In genomic region chr1:231930257-231930947, GRCh38 we compare ENCODE assay signal across 25 cellular contexts.
DNase-seq lines count a peak whose midpoint lies in the region; ATAC-seq and TF ChIP-seq lines count a peak whose summit lies in the region.
"Had no signal": no experiment of that assay in that cellular context is flagged by ENCODE, and none has a peak within 500 bp of the region (broad histone marks: within the 10 kb centered on the region; RNA-seq: fewer than 3 reads in every experiment).

No MANE protein-coding gene starts in this region.

- no peak overlapping the region for H2AK9ac ChIP-seq in IMR-90 (replicated peaks; ENCODE audit: low read depth, low read length, poor library complexity)

- H3K9ac ChIP-seq in IMR-90 (ENCODE audit: low read depth, low read length) (no peak overlapping the region), endodermal cell (ENCODE audit: extremely low read depth, low read length, poor library complexity, severe bottlenecking) (no peak overlapping the region), neuronal stem cell (ENCODE audit: low read depth, low read length, poor library complexity) (no peak overlapping the region)

- H2AFZ ChIP-seq in IMR-90 (replicated peaks; ENCODE audit: low read length, poor library complexity) (peak overlapping the region; percentile 29), neuronal stem cell (ENCODE audit: low read length) (no peak overlapping the region)

- no peak overlapping the region for H3K56ac ChIP-seq in IMR-90 (ENCODE audit: extremely low read depth, insufficient read depth, low read length)

- H3K4me2 ChIP-seq in IMR-90 (ENCODE audit: low read depth, low read length) = no peak overlapping the region
- no peak overlapping the region for H3K4me2 ChIP-seq in neuronal stem cell (ENCODE audit: insufficient read depth, low read length, poor library complexity, severe bottlenecking)

- no peak overlapping the region for H2BK120ac ChIP-seq in IMR-90 (ENCODE audit: low read depth, low read length)
- no peak overlapping the region for H2BK120ac ChIP-seq in neuronal stem cell (ENCODE audit: low read depth, low read length)

- H3K9me1 ChIP-seq in IMR-90 (ENCODE audit: insufficient read depth, low read length) = peaks cover 2% of the 10 kb centered on the region; the same call in 1 of the 2 replicates

- H3K4me1 ChIP-seq in IMR-90 (ENCODE audit: control insufficient read depth, insufficient read depth, low read length) = peaks cover 2% of the 10 kb centered on the region; the same call in 1 of the 2 replicates
- peaks cover 20% of the 10 kb centered on the region for H3K4me1 ChIP-seq in endodermal cell (ENCODE audit: control insufficient read depth, insufficient read depth, low read length)
- H3K4me1 ChIP-seq in neuronal stem cell (ENCODE audit: control insufficient read depth in 2 of 2, insufficient read depth in 1 of 2, low read depth in 1 of 2, low read length in 2 of 2) = peaks cover 9 to 43% of the 10 kb centered on the region in 2 donors

- CTCF ChIA-PET in IMR-90 (lab: Yijun Ruan, JAX) = interaction anchor here (1.2 kb wide), 1 partner anchor 41 kb away, joined by 3 read pairs; no protein-coding TSS in a partner anchor

- no peak for ATAC-seq in activated naive CD4-positive, alpha-beta T cell treated with anti-CD3 and anti-CD28 coated beads, Interleukin-2, amount 50 U/mL, for 72 hours
- no peak for ATAC-seq in IMR-90 (ENCODE audit: low read depth)
- ATAC-seq: stimulated activated memory B cell treated with anti-CD40 and anti-IgM and Interleukin-4, amounts not matched to agents 10 μg/mL and 1 μg/mL and 100 μg/mL, for 72 hours had no signal

- TF ChIP-seq POLR2A in IMR-90 (IDR thresholded peaks at IDR 0.05; ENCODE audit: low read depth, low read length) = no peak

- no peaks in the 10 kb centered on the region for H3K27me3 Mint-ChIP-seq in activated naive CD4-positive, alpha-beta T cell treated with anti-CD3 and anti-CD28 coated beads, Interleukin-2, amount 50 U/mL, for 24 hours
- H3K27me3 Mint-ChIP-seq in endodermal cell (ENCODE audit: insufficient read depth) = peaks cover 2% of the 10 kb centered on the region
- H3K27me3 Mint-ChIP-seq: CD4-positive, CD25-positive, alpha-beta regulatory T cell had no signal

- H4K8ac ChIP-seq in IMR-90 (ENCODE audit: low read depth in 2 of 2, low read length in 2 of 2) (0 out of 4 replicates have a peak overlapping the region, but pooled peaks of 1 of the 2 experiments have one; percentile 16), neuronal stem cell (ENCODE audit: low read depth, low read length) (no peak overlapping the region)

- H3K79me1 ChIP-seq in IMR-90 (ENCODE audit: low read depth in 1 of 2, low read length in 2 of 2) (no peaks in the 10 kb centered on the region), neuronal stem cell (ENCODE audit: low read depth, low read length) (no peaks in the 10 kb centered on the region)

- H3K9me3 Mint-ChIP-seq in activated naive CD4-positive, alpha-beta T cell treated with anti-CD3 and anti-CD28 coated beads, Interleukin-2, amount 50 U/mL, for 24 hours = no peaks in the 10 kb centered on the region
- H3K9me3 Mint-ChIP-seq in activated naive CD4-positive, alpha-beta T cell treated with anti-CD3 and anti-CD28 coated beads, Interleukin-2, amount 50 U/mL, for 72 hours = no peaks in the 10 kb centered on the region
- H3K9me3 Mint-ChIP-seq in endodermal cell = peaks cover 10% of the 10 kb centered on the region
- H3K9me3 Mint-ChIP-seq: stimulated activated memory B cell treated with anti-CD40 and anti-IgM and Interleukin-4, amounts not matched to agents 10 μg/mL and 1 μg/mL and 100 μg/mL, for 72 hours had no signal

- no peak overlapping the region for H3K4me3 ChIP-seq in IMR-90 (ENCODE audit: insufficient read depth, low read depth, low read length)
- H3K4me3 ChIP-seq in endodermal cell (ENCODE audit: low read length) = no peak overlapping the region
- H3K4me3 ChIP-seq in neuronal stem cell (ENCODE audit: low read length in 2 of 2) = no peak overlapping the region
- H3K4me3 ChIP-seq: MG63, thyroid gland had no signal

- no peaks in the 10 kb centered on the region for H3K36me3 ChIP-seq in IMR-90 (ENCODE audit: control insufficient read depth, insufficient read depth, low read length)
- H3K36me3 ChIP-seq in endodermal cell (ENCODE audit: control insufficient read depth, insufficient read depth, low read length) = no peaks in the 10 kb centered on the region
- H3K36me3 ChIP-seq in neuronal stem cell (replicated peaks in 1 of 2; ENCODE audit: control insufficient read depth in 2 of 2, insufficient read depth in 2 of 2, low read length in 2 of 2) = no peaks in the 10 kb centered on the region
- H3K36me3 ChIP-seq: MG63, thyroid gland had no signal

- H3K27ac ChIP-seq in IMR-90 (ENCODE audit: insufficient read depth, low read length) (no peak overlapping the region), endodermal cell (ENCODE audit: low read depth, low read length) (peak overlapping the region; percentile 89), neuronal stem cell (replicated peaks; ENCODE audit: low read length) (peak overlapping the region; percentile 82)
- H3K27ac ChIP-seq: HL-60, thyroid gland, VCaP had no signal

- H2BK20ac ChIP-seq in IMR-90 (ENCODE audit: low read depth, low read length) = no peak overlapping the region

- H4K20me1 ChIP-seq in IMR-90 (ENCODE audit: insufficient read depth, low read length) = no peaks in the 10 kb centered on the region

- POLR2A ChIA-PET in IMR-90 (lab: Charles Lee; ENCODE audit: unreplicated experiment) = no interaction called here

- DNase-seq in activated naive CD4-positive, alpha-beta T cell treated with anti-CD3 and anti-CD28 coated beads, Interleukin-2, amount 50 U/mL, for 72 hours (ENCODE audit: low spot score in 2 of 2) = no peak
- DNase-seq in IMR-90 (no peak), endodermal cell (no peak), neuronal stem cell (ENCODE audit: low spot score) (no peak), NCI-H2081 (lab: John Stamatoyannopoulos, UW) (no peak), HuH-7 (ENCODE audit: low spot score) (no peak), globus pallidus (ENCODE audit: low spot score) (no peak)
- DNase-seq: activated CD4-positive, alpha-beta T cell treated with anti-CD3 and anti-CD28 coated beads, Interleukin-2, amount 50 U/mL, for 1 hour; activated CD8-positive, alpha-beta memory T cell treated with anti-CD3 and anti-CD28 coated beads, Interleukin-2, amount 50 U/mL, for 4 hours; activated effector memory CD4-positive, alpha-beta T cell treated with anti-CD3 and anti-CD28 coated beads, Interleukin-2, amount 50 U/mL, for 16 hours; amniotic stem cell; CD4-positive, CD25-positive, alpha-beta regulatory T cell; cerebellar nuclear complex; effector memory CD4-positive, alpha-beta T cell; HCEC 1CT; hippocampal formation; mesenchymal stem cell; NCI-H1930; SHP77 treated with DMSO at 0.1 percent for 48 hours; thyroid gland had no signal

- H3K18ac ChIP-seq in IMR-90 (ENCODE audit: low read depth, low read length) (no peak overlapping the region), neuronal stem cell (ENCODE audit: low read length) (no peak overlapping the region)

- intact Hi-C loops in IMR-90 (cut with micrococcal nuclease) = loop anchor here (10.0 kb wide), 1 partner anchor 176 kb away; no protein-coding TSS in a partner anchor

- H3K27me3 ChIP-seq in IMR-90 (ENCODE audit: control insufficient read depth, insufficient read depth, low read length) (no peaks in the 10 kb centered on the region), endodermal cell (ENCODE audit: control insufficient read depth, insufficient read depth, low read length, poor library complexity, severe bottlenecking) (no peaks in the 10 kb centered on the region), neuronal stem cell (ENCODE audit: control insufficient read depth in 3 of 3, insufficient read depth in 3 of 3, low read depth in 1 of 3, low read length in 3 of 3) (no peaks in the 10 kb centered on the region)
- H3K27me3 ChIP-seq: MG63, thyroid gland had no signal

- H2BK15ac ChIP-seq in IMR-90 (ENCODE audit: low read depth, low read length) (no peak overlapping the region), neuronal stem cell (ENCODE audit: low read length) (no peak overlapping the region)

- H4K91ac ChIP-seq in IMR-90 (ENCODE audit: insufficient read depth, low read depth, low read length) (no peak overlapping the region; the same call in 1 of the 2 replicates), neuronal stem cell (ENCODE audit: low read depth, low read length, poor library complexity) (no peak overlapping the region)

- BruUV-seq in IMR-90 (replicated peaks; lab: Mats Ljungman, UMichigan) = no TSS peak

- TF ChIP-seq CTCF in IMR-90 (conservative IDR thresholded peaks at IDR 0.05; ENCODE audit: low read depth, low read length) (no peak), endodermal cell (conservative IDR thresholded peaks at IDR 0.05) (no peak)

- H3K23ac ChIP-seq in IMR-90 (ENCODE audit: low read depth, low read length) = no peak overlapping the region
- H3K23ac ChIP-seq in neuronal stem cell (ENCODE audit: low read depth, low read length, poor library complexity) = no peak overlapping the region

- no peak for TF ChIP-seq RAD21 in IMR-90 (IDR thresholded peaks at IDR 0.05; ENCODE audit: low read length)

- peaks cover 26% of the 10 kb centered on the region for H3K4me1 Mint-ChIP-seq in activated naive CD4-positive, alpha-beta T cell treated with anti-CD3 and anti-CD28 coated beads, Interleukin-2, amount 50 U/mL, for 24 hours
- peaks cover 38% of the 10 kb centered on the region for H3K4me1 Mint-ChIP-seq in endodermal cell
- H3K4me1 Mint-ChIP-seq: stimulated activated memory B cell treated with anti-CD40 and anti-IgM and Interleukin-4, amounts not matched to agents 10 μg/mL and 1 μg/mL and 100 μg/mL, for 72 hours had no signal

- H3K9me3 ChIP-seq in IMR-90 (ENCODE audit: control insufficient read depth, insufficient read depth, low read length) = peaks cover 2% of the 10 kb centered on the region; the same call in 1 of the 2 replicates
- peaks cover 16% of the 10 kb centered on the region for H3K9me3 ChIP-seq in endodermal cell (ENCODE audit: control insufficient read depth, low read length)
- peaks cover 2 to 27% of the 10 kb centered on the region in 2 donors for H3K9me3 ChIP-seq in neuronal stem cell (replicated peaks in 1 of 2; ENCODE audit: control insufficient read depth in 2 of 2, insufficient read depth in 1 of 2, low read depth in 1 of 2, low read length in 2 of 2)
- H3K9me3 ChIP-seq: thyroid gland had no signal

- dilution Hi-C loops in IMR-90 (cut with HindIII; ENCODE audit: low sequenced_read_pairs, unreplicated experiment) = no loop called here

- no CpG with 5 or more reads among the region's 7 CpGs for WGBS in IMR-90 (ENCODE audit: extremely low coverage in 2 of 2, insufficient read length in 1 of 2), 2 experiments
- 82 to 88% methylated on average over 3 to 7 of the region's 7 CpGs for WGBS in endodermal cell (ENCODE audit: insufficient coverage in 1 of 2, insufficient read length in 1 of 2), 2 experiments
- WGBS in neuronal stem cell (ENCODE audit: extremely low coverage in 2 of 2, insufficient read length in 2 of 2, insufficient replicate concordance in 1 of 2), 2 donors = no CpG with 5 or more reads among the region's 7 CpGs

- in situ Hi-C loops in IMR-90 (cut with MboI; ENCODE audit: low sequenced_read_pairs) = no loop called here

- no peak overlapping the region for H2BK12ac ChIP-seq in neuronal stem cell (ENCODE audit: low read length)

- H2AK5ac ChIP-seq in IMR-90 (ENCODE audit: low read depth, low read length) = no peak overlapping the region
- H2AK5ac ChIP-seq in neuronal stem cell (ENCODE audit: low read depth, low read length) = no peak overlapping the region

- H2BK5ac ChIP-seq in IMR-90 (ENCODE audit: low read depth, low read length, poor library complexity, severe bottlenecking) (no peak overlapping the region), neuronal stem cell (ENCODE audit: low read length) (no peak overlapping the region)

- H3K4me3 Mint-ChIP-seq in activated naive CD4-positive, alpha-beta T cell treated with anti-CD3 and anti-CD28 coated beads, Interleukin-2, amount 50 U/mL, for 24 hours = peak overlapping the region; percentile 70
- H3K4me3 Mint-ChIP-seq in endodermal cell = no peak overlapping the region
- H3K4me3 Mint-ChIP-seq: stimulated activated memory B cell treated with anti-CD40 and anti-IgM and Interleukin-4, amounts not matched to agents 10 μg/mL and 1 μg/mL and 100 μg/mL, for 72 hours had no signal

- H3K14ac ChIP-seq in IMR-90 (replicated peaks; ENCODE audit: low read depth, low read length) = 0 out of 2 replicates have a peak overlapping the region, but pooled peaks have one; percentile 34
- H3K14ac ChIP-seq in neuronal stem cell (ENCODE audit: low read length) = no peak overlapping the region

- peaks cover 4% of the 10 kb centered on the region for H3K36me3 Mint-ChIP-seq in activated naive CD4-positive, alpha-beta T cell treated with anti-CD3 and anti-CD28 coated beads, Interleukin-2, amount 50 U/mL, for 24 hours
- no peaks in the 10 kb centered on the region for H3K36me3 Mint-ChIP-seq in activated naive CD4-positive, alpha-beta T cell treated with anti-CD3 and anti-CD28 coated beads, Interleukin-2, amount 50 U/mL, for 72 hours
- H3K36me3 Mint-ChIP-seq in endodermal cell (ENCODE audit: low read depth) = no peaks in the 10 kb centered on the region
- H3K36me3 Mint-ChIP-seq: stimulated activated memory B cell treated with anti-CD40 and anti-IgM and Interleukin-4, amounts not matched to agents 10 μg/mL and 1 μg/mL and 100 μg/mL, for 72 hours had no signal

- H3K27ac Mint-ChIP-seq in activated naive CD4-positive, alpha-beta T cell treated with anti-CD3 and anti-CD28 coated beads, Interleukin-2, amount 50 U/mL, for 24 hours = no peak overlapping the region
- no peak overlapping the region for H3K27ac Mint-ChIP-seq in activated naive CD4-positive, alpha-beta T cell treated with anti-CD3 and anti-CD28 coated beads, Interleukin-2, amount 50 U/mL, for 72 hours
- peak overlapping the region; percentile 60 for H3K27ac Mint-ChIP-seq in endodermal cell
- H3K27ac Mint-ChIP-seq: CD4-positive, CD25-positive, alpha-beta regulatory T cell; stimulated activated memory B cell treated with anti-CD40 and anti-IgM and Interleukin-4, amounts not matched to agents 10 μg/mL and 1 μg/mL and 100 μg/mL, for 72 hours had no signal

- no peak overlapping the region for H3K4ac ChIP-seq in IMR-90 (ENCODE audit: low read depth, low read length)
- no peak overlapping the region for H3K4ac ChIP-seq in neuronal stem cell (ENCODE audit: low read length)

- H4K5ac ChIP-seq in IMR-90 (ENCODE audit: low read depth, low read length) = no peak overlapping the region
